In genomic region chr17:36501963-36502362, GRCh38 we compare ENCODE assay signal across 1 cellular context.
TF ChIP-seq lines count a peak whose summit lies in the region.

No MANE protein-coding gene starts in this region.

TF ChIP-seq in GM23338, 12 proteins besides CTCF, POLR2A, EP300 and RAD21:
- no peak for TF ChIP-seq ZNF114 (CRISPR knock-in tag; IDR thresholded peaks at IDR 0.05)
- no peak for TF ChIP-seq JUNB (IDR thresholded peaks at IDR 0.05; ENCODE audit: unreplicated experiment)
- no peak for TF ChIP-seq STAT1 (IDR thresholded peaks at IDR 0.05; ENCODE audit: unreplicated experiment)
- no peak for TF ChIP-seq REST (IDR thresholded peaks at IDR 0.05; ENCODE audit: unreplicated experiment)
- no peak for TF ChIP-seq ETS1 (IDR thresholded peaks at IDR 0.05)
- TF ChIP-seq EZH2 (IDR thresholded peaks at IDR 0.05; ENCODE audit: low read depth, unreplicated experiment), result no peak
- TF ChIP-seq ZNF331 (CRISPR knock-in tag; IDR thresholded peaks at IDR 0.05; ENCODE audit: low read depth), result no peak
- TF ChIP-seq CREB1 (CRISPR knock-in tag; IDR thresholded peaks at IDR 0.05; ENCODE audit: low read depth), result no peak
- no peak for TF ChIP-seq NANOG (IDR thresholded peaks at IDR 0.05; ENCODE audit: borderline replicate concordance)
- TF ChIP-seq POLR2AphosphoS5 (IDR thresholded peaks at IDR 0.05; ENCODE audit: low read depth), result no peak
